In genomic region chr19:14487370-14488125, GRCh38 we compare ENCODE assay signal across 1 cellular context.
TF ChIP-seq lines count a peak whose summit lies in the region.

No MANE protein-coding gene starts in this region.

TF ChIP-seq in HEK293, 187 proteins besides CTCF, POLR2A, EP300 and RAD21:
- TF ChIP-seq, protein P1, sequence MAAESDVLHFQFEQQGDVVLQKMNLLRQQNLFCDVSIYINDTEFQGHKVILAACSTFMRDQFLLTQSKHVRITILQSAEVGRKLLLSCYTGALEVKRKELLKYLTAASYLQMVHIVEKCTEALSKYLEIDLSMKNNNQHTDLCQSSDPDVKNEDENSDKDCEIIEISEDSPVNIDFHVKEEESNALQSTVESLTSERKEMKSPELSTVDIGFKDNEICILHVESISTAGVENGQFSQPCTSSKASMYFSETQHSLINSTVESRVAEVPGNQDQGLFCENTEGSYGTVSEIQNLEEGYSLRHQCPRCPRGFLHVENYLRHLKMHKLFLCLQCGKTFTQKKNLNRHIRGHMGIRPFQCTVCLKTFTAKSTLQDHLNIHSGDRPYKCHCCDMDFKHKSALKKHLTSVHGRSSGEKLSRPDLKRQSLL (tag by site-specific recombination; IDR thresholded peaks at IDR 0.05) = no peak
- peak; percentile 70; the same call in 1 of the 2 replicates for TF ChIP-seq ZNF121 (tag by site-specific recombination; IDR thresholded peaks at IDR 0.05)
